ENCODE assay signal across 8 cellular contexts in genomic region chr16:10385725-10386516, GRCh38. TPM values are rescaled to one million over a fixed set of nuclear protein-coding genes. Genes with fewer than 3 reads are reported as not detected.
DNase-seq lines count a peak whose midpoint lies in the region; ATAC-seq and TF ChIP-seq lines count a peak whose summit lies in the region.

A gene with protein sequence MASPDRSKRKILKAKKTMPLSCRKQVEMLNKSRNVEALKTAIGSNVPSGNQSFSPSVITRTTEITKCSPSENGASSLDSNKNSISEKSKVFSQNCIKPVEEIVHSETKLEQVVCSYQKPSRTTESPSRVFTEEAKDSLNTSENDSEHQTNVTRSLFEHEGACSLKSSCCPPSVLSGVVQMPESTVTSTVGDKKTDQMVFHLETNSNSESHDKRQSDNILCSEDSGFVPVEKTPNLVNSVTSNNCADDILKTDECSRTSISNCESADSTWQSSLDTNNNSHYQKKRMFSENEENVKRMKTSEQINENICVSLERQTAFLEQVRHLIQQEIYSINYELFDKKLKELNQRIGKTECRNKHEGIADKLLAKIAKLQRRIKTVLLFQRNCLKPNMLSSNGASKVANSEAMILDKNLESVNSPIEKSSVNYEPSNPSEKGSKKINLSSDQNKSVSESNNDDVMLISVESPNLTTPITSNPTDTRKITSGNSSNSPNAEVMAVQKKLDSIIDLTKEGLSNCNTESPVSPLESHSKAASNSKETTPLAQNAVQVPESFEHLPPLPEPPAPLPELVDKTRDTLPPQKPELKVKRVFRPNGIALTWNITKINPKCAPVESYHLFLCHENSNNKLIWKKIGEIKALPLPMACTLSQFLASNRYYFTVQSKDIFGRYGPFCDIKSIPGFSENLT (plus strand): TSS chr16:10386061. CDS start chr16:10430621, 44,560 bp downstream.

- intact Hi-C loops in mucosa of descending colon (cut with DNase I, micrococcal nuclease), result no loop called here

- no peaks in the 10 kb centered on the region for H3K9me3 ChIP-seq in mucosa of descending colon

- DNase-seq in GM12864 (ENCODE audit: low read depth) (peak; percentile 93), NCI-H524 (lab: John Stamatoyannopoulos, UW) (peak; percentile 85 to 90), epithelial cell of esophagus (ENCODE audit: low read depth) (peak; percentile 89), mucosa of descending colon (peak; percentile 86 to 90 (median 87)), COLO668 (lab: John Stamatoyannopoulos, UW; ENCODE audit: unreplicated experiment) (no peak)
- peak; percentile 94 for DNase-seq in activated CD8-positive, alpha-beta memory T cell treated with anti-CD3 and anti-CD28 coated beads, Interleukin-2, amount 50 U/mL, for 48 hours
- DNase-seq in stimulated activated CD8-positive, alpha-beta memory T cell treated with anti-CD3 and anti-CD28 coated beads, Interleukin-2, amount 100 ng/mL, for 48 hours (ENCODE audit: low read depth in 2 of 2), result peak; percentile 84 to 89

- no peaks in the 10 kb centered on the region for H3K36me3 ChIP-seq in mucosa of descending colon (ENCODE audit: low read depth)

- H3K4me3 ChIP-seq in GM12864 (ENCODE audit: low read depth, low read length) (peak within 1 kb of the TSS; percentile 72), epithelial cell of esophagus (ENCODE audit: low read length) (peak within 1 kb of the TSS; percentile 69), mucosa of descending colon (peak within 1 kb of the TSS; percentile 41)

- ATAC-seq in HG02678 (IDR thresholded peaks at IDR 0.05; ENCODE audit: unreplicated experiment), result peak; percentile 93
- ATAC-seq in mucosa of descending colon, result peak; percentile 95

- TF ChIP-seq CTCF in GM12864 (IDR thresholded peaks at IDR 0.05; ENCODE audit: low read depth, low read length, missing control alignments) (no peak), epithelial cell of esophagus (IDR thresholded peaks at IDR 0.05; ENCODE audit: insufficient read depth, low read depth, low read length, missing control alignments) (no peak), mucosa of descending colon (IDR thresholded peaks at IDR 0.05) (no peak)

- peaks cover 12% of the 10 kb centered on the region for H3K4me1 ChIP-seq in mucosa of descending colon (ENCODE audit: low read depth)

RNA-seq across cellular contexts. Expression of the gene that starts here (rescaled TPM):
- total RNA-seq in mucosa of descending colon, result 10 to 100 TPM in 2 of 3 donors, 1 to 10 TPM in 1; 5.0 to 14.5 (median 11.0) TPM
